Comparison of ENCODE assay signal across 7 cellular contexts in the genomic region with DNA sequence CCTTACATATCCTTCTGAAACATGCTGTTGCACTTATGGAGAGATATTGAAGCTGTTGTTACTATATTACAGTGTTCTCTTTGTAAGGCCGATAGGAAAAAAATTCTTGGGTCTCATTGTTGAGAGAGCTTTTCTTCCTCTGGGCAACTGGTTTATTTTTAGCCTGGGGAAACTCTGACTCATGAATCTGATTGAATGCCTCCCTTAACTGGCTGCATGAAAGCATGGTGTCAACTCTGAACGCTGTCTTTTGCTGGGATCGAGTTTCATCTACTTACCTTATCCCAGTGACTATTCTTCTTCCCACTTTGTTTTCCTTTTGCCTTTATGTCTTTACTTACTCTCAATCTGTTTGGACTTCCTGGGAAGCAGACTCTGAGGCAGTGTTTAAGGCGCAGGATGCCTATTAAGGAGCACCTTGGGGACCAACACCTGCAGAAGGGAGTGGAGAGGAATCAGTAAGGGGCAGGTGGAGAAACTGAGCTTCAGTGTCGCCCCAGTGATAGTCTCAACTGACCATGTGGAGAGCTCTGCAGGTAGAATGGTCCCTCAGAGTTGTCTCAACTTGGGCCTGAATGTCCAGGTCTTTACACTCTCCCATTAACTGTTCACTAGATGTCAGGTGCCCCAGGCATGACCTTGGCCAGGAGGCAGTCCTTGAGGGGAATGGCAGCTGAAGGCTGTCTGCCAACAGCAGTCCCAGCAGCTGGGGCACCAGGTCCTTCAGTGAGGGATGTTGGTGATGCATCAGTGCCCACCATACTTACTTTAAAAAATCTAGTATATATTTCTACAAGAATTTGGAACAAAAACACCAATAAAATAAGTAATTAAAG.
DNase-seq lines count a peak whose midpoint lies in the region; ATAC-seq and TF ChIP-seq lines count a peak whose summit lies in the region.

No MANE protein-coding gene starts in this region.

- TF ChIP-seq EP300 in suprapubic skin (IDR thresholded peaks at IDR 0.05): no peak

- peak overlapping the region; percentile 36 for H3K9ac ChIP-seq in KMS-11

- H3K36me3 ChIP-seq in KMS-11 (ENCODE audit: insufficient read depth) (no peaks in the 10 kb centered on the region), hepatocyte (replicated peaks; ENCODE audit: insufficient read depth, low read depth) (no peaks in the 10 kb centered on the region), suprapubic skin (no peaks in the 10 kb centered on the region)

- WGBS in hepatocyte (ENCODE audit: low lambda C conversion rate, missing lambda C conversion rate): 55% methylated on average over 5 of the region's 5 CpGs
- WGBS in suprapubic skin: 39% methylated on average over 5 of the region's 5 CpGs

- no peak overlapping the region for H3K4me3 ChIP-seq in KMS-11 (IDR thresholded peaks at IDR 0.05; ENCODE audit: insufficient read depth, low read depth, low read length)
- H3K4me3 ChIP-seq in hepatocyte: no peak overlapping the region
- no peak overlapping the region for H3K4me3 ChIP-seq in suprapubic skin

- H3K27ac ChIP-seq in KMS-11: peak overlapping the region; percentile 66
- H3K27ac ChIP-seq in hepatocyte: peak overlapping the region; percentile 79
- peak overlapping the region; percentile 41 for H3K27ac ChIP-seq in suprapubic skin

- H4K20me1 ChIP-seq in KMS-11 (ENCODE audit: insufficient read depth): no peaks in the 10 kb centered on the region
- no peaks in the 10 kb centered on the region for H4K20me1 ChIP-seq in hepatocyte (ENCODE audit: insufficient read depth, poor library complexity, severe bottlenecking)

- H3K79me2 ChIP-seq in KMS-11 (ENCODE audit: insufficient read depth, low read depth) (no peaks in the 10 kb centered on the region), hepatocyte (no peaks in the 10 kb centered on the region)

- H2AFZ ChIP-seq in KMS-11 (ENCODE audit: low read depth) (peak overlapping the region; percentile 89), hepatocyte (no peak overlapping the region)

- H3K9me3 ChIP-seq in hepatocyte (ENCODE audit: low read depth) (no peaks in the 10 kb centered on the region), suprapubic skin (no peaks in the 10 kb centered on the region)

- H3K4me1 ChIP-seq in KMS-11 (ENCODE audit: low read depth, poor library complexity, severe bottlenecking) (peaks cover 27% of the 10 kb centered on the region), hepatocyte (ENCODE audit: insufficient read depth) (peaks cover 11% of the 10 kb centered on the region), suprapubic skin (peaks cover 19% of the 10 kb centered on the region)

- no peak for ATAC-seq in esophagus mucosa

- TF ChIP-seq POLR2A in suprapubic skin (IDR thresholded peaks at IDR 0.05): no peak

- TF ChIP-seq CTCF in KMS-11 (conservative IDR thresholded peaks at IDR 0.05; ENCODE audit: low read depth, low read length) (no peak), hepatocyte (IDR thresholded peaks at IDR 0.05; ENCODE audit: poor library complexity) (no peak), suprapubic skin (IDR thresholded peaks at IDR 0.05) (no peak)

- DNase-seq in amniotic epithelial cell (ENCODE audit: low read depth) (peak; percentile 88), hepatocyte (ENCODE audit: low spot score) (peak; percentile 65), suprapubic skin (ENCODE audit: low spot score in 2 of 2) (no peak), ureter (ENCODE audit: low spot score) (no peak), NCI-H82 treated with DMSO at 0.1 percent for 48 hours (lab: John Stamatoyannopoulos, UW; ENCODE audit: unreplicated experiment) (no peak)

- H3K9me2 ChIP-seq in hepatocyte (replicated peaks; ENCODE audit: insufficient read depth): no peaks in the 10 kb centered on the region

- H3K27me3 ChIP-seq in KMS-11 (ENCODE audit: insufficient read depth, low read depth): no peaks in the 10 kb centered on the region
- no peaks in the 10 kb centered on the region for H3K27me3 ChIP-seq in hepatocyte
- no peaks in the 10 kb centered on the region for H3K27me3 ChIP-seq in suprapubic skin

- H3K4me2 ChIP-seq in KMS-11: peak overlapping the region; percentile 75
- H3K4me2 ChIP-seq in hepatocyte: peak overlapping the region; percentile 21

Comparison
In these comparisons a context has a peak if more than half of its experiments do, and no peak if none do; other contexts are left out.
1. DNase-seq: peak in amniotic epithelial cell (single experiment) and hepatocyte (single experiment); none in suprapubic skin (0 of 2), ureter (single experiment) and NCI-H82 treated with DMSO at 0.1 percent for 48 hours (single experiment).
2. Peak in every context shown above with its lines, with median percentiles within 50 percentile points of each other: H3K27ac ChIP-seq.